23 cellular contexts compared by ENCODE assay signal in the genomic region with DNA sequence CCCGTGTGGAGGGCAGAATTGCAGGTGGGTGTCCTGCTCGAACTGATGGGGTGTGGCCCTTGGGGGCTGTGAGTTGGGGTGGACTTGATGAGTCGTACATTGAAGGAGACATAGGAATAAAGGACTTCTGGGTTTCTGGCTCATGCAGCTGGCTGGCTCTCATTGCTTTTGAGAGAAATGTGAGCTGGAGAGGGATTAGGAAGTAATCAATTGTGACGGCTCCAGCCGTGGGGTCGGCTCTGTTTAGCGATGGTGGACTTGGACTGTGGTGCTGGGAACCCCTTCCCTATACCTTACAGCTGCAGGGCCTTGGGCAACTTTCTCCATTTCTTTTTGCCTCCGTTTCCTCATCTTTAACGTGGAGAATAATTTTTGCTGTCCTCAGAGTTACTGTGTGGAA. TPM values are rescaled to one million over a fixed set of nuclear protein-coding genes. Genes with fewer than 3 reads are reported as not detected.
DNase-seq lines count a peak whose midpoint lies in the region; ATAC-seq, FAIRE-seq and TF ChIP-seq lines count a peak whose summit lies in the region.
"Had no signal": no experiment of that assay in that cellular context is flagged by ENCODE, and none has a peak within 500 bp of the region (broad histone marks: within the 10 kb centered on the region; RNA-seq: fewer than 3 reads in every experiment).

No MANE protein-coding gene starts in this region.

- H3K36me3 ChIP-seq in esophagus (ENCODE audit: control insufficient read depth in 2 of 2, insufficient read depth in 2 of 2, low read length in 1 of 2) (peaks cover 0 to 2% of the 10 kb centered on the region in 2 donors), skeletal muscle tissue (ENCODE audit: control insufficient read depth in 3 of 3, insufficient read depth in 3 of 3, low read length in 3 of 3) (no peaks in the 10 kb centered on the region), upper lobe of left lung (no peaks in the 10 kb centered on the region)
- H3K36me3 ChIP-seq: lower lobe of right lung, upper lobe of right lung had no signal

- no peak for TF ChIP-seq POLR2A in upper lobe of left lung (IDR thresholded peaks at IDR 0.05)

- H3K27ac Mint-ChIP-seq in WTC11 = peak overlapping the region; percentile 37; the same call in 1 of the 2 replicates
- H3K27ac Mint-ChIP-seq in nephron progenitor cell = peak overlapping the region; percentile 96
- H3K27ac Mint-ChIP-seq: activated CD8-positive, alpha-beta T cell treated with anti-CD3 and anti-CD28 coated beads, Interleukin-2, amount 10 ng/mL, durations not matched to agents 7 days and 5 days; T-helper 17 cell had no signal

- H3K27me3 ChIP-seq in esophagus (ENCODE audit: control insufficient read depth in 1 of 2, insufficient read depth in 2 of 2, low read length in 2 of 2) (no peaks in the 10 kb centered on the region), skeletal muscle tissue (ENCODE audit: control insufficient read depth in 3 of 3, insufficient read depth in 3 of 3, low read length in 3 of 3) (no peaks in the 10 kb centered on the region), upper lobe of left lung (no peaks in the 10 kb centered on the region)
- H3K27me3 ChIP-seq: upper lobe of right lung had no signal

- H3K4me3 ChIP-seq in esophagus (ENCODE audit: low read depth in 1 of 2, low read length in 2 of 2) (no peak overlapping the region), skeletal muscle tissue (ENCODE audit: low read length in 3 of 3) (no peak overlapping the region), upper lobe of left lung (no peak overlapping the region)
- H3K4me3 ChIP-seq: GM12878, lower lobe of right lung, upper lobe of right lung had no signal

- DNase-seq in WTC11 (ENCODE audit: low spot score) (no peak), nephron progenitor cell (no peak), upper lobe of left lung (no peak), HTR-8/SVneo (ENCODE audit: insufficient read length, low spot score) (no peak)
- DNase-seq in activated T-cell treated with anti-CD3 and anti-CD28 coated beads, Interleukin-2, amount 50 U/mL, for 48 hours = no peak
- DNase-seq: activated CD8-positive, alpha-beta T cell treated with anti-CD3 and anti-CD28 coated beads, Interleukin-2, amount 10 ng/mL, durations not matched to agents 7 days and 5 days; activated gamma-delta T cell; C1 segment of cervical spinal cord; cerebellar nuclear complex; lower lobe of right lung; MM.1S; NCI-H1436; NCI-H446; NCI-H774; OCI-M1; SK-N-SH; stimulated activated CD4-positive, alpha-beta T cell treated with anti-CD3 and anti-CD28 coated beads, Interleukin-2, amount 100 ng/mL, for 48 hours; T-helper 17 cell; upper lobe of right lung had no signal

- CTCF ChIA-PET in WTC11 (lab: Charles Lee) = interaction anchor here (1.2 to 12.7 kb wide), 4 partner anchors 9 to 258 kb away, joined by 4 to 195 read pairs (median 13); a partner anchor contains a TSS

- H3K4me1 ChIP-seq in esophagus (ENCODE audit: control insufficient read depth in 2 of 2, insufficient read depth in 2 of 2, low read length in 1 of 2) (peaks cover 5 to 32% of the 10 kb centered on the region in 2 donors), skeletal muscle tissue (ENCODE audit: control insufficient read depth in 3 of 3, insufficient read depth in 3 of 3, low read length in 3 of 3) (peaks cover 63 to 89% (median 87%) of the 10 kb centered on the region in 3 donors), upper lobe of left lung (peaks cover 20 to 52% (median 25%) of the 10 kb centered on the region in 4 donors)

- H3K27me3 Mint-ChIP-seq in WTC11 (ENCODE audit: low read depth) (no peaks in the 10 kb centered on the region), nephron progenitor cell (ENCODE audit: low read depth, poor library complexity) (no peaks in the 10 kb centered on the region)
- H3K27me3 Mint-ChIP-seq: T-helper 17 cell had no signal

- no peaks in the 10 kb centered on the region for H3K9me3 ChIP-seq in esophagus (ENCODE audit: control insufficient read depth in 2 of 2, insufficient read depth in 1 of 2, low read depth in 1 of 2, low read length in 1 of 2)
- no peaks in the 10 kb centered on the region for H3K9me3 ChIP-seq in skeletal muscle tissue (ENCODE audit: control insufficient read depth in 3 of 3, low read length in 3 of 3)
- no peaks in the 10 kb centered on the region for H3K9me3 ChIP-seq in upper lobe of left lung
- H3K9me3 ChIP-seq: lower lobe of right lung, SK-N-SH, upper lobe of right lung had no signal

- no peaks in the 10 kb centered on the region for H3K9me3 Mint-ChIP-seq in WTC11
- no peaks in the 10 kb centered on the region for H3K9me3 Mint-ChIP-seq in nephron progenitor cell

- H3K4me3 Mint-ChIP-seq in WTC11 (no peak overlapping the region), nephron progenitor cell (peak overlapping the region; percentile 15)
- H3K4me3 Mint-ChIP-seq: activated CD8-positive, alpha-beta T cell treated with anti-CD3 and anti-CD28 coated beads, Interleukin-2, amount 10 ng/mL, durations not matched to agents 7 days and 5 days; T-helper 17 cell had no signal

- no peak for TF ChIP-seq CTCF in WTC11 (IDR thresholded peaks at IDR 0.05)
- TF ChIP-seq CTCF in nephron progenitor cell (IDR thresholded peaks at IDR 0.05) = no peak
- TF ChIP-seq CTCF in upper lobe of left lung (IDR thresholded peaks at IDR 0.05) = no peak

- no peak for TF ChIP-seq EP300 in upper lobe of left lung (IDR thresholded peaks at IDR 0.05)

- POLR2A ChIA-PET in WTC11 (lab: Charles Lee) = interaction anchor here (1.5 kb wide), 1 partner anchor 9 kb away, joined by 5 read pairs; a partner anchor contains a TSS

- FAIRE-seq in HTR-8/SVneo (lab: Jason Lieb, UNC) = no peak
- FAIRE-seq: GM12878 had no signal

- H3K36me3 Mint-ChIP-seq in WTC11 (peaks cover 4% of the 10 kb centered on the region; the same call in 1 of the 2 replicates), nephron progenitor cell (ENCODE audit: low read depth) (peaks cover 4% of the 10 kb centered on the region)

- peaks cover 77% of the 10 kb centered on the region for H3K4me1 Mint-ChIP-seq in WTC11
- H3K4me1 Mint-ChIP-seq in nephron progenitor cell = peaks cover 80% of the 10 kb centered on the region

- WGBS in esophagus, 2 donors = 38 to 42% methylated on average over 9 of the region's 9 CpGs
- 62 to 76% methylated on average over 9 of the region's 9 CpGs for WGBS in upper lobe of left lung, 2 donors

- peak overlapping the region in 1 of 3 donors; percentile 50 for H3K9ac ChIP-seq in skeletal muscle tissue (ENCODE audit: low read depth in 1 of 3, low read length in 3 of 3)
- H3K9ac ChIP-seq: KMS-11, SK-N-SH had no signal

- H3K27ac ChIP-seq in esophagus (ENCODE audit: low read depth in 2 of 2, low read length in 1 of 2) = peak overlapping the region; percentile 23 to 64
- H3K27ac ChIP-seq in skeletal muscle tissue (ENCODE audit: low read depth, low read length) = peak overlapping the region; percentile 81
- H3K27ac ChIP-seq in upper lobe of left lung = peak overlapping the region in 1 of 4 donors; percentile 18
- H3K27ac ChIP-seq: KMS-11, lower lobe of right lung, upper lobe of right lung had no signal

- ATAC-seq in WTC11 (no peak), upper lobe of left lung (ENCODE audit: low FRiP score in 2 of 2) (no peak)
- ATAC-seq: activated CD8-positive, alpha-beta T cell treated with anti-CD3 and anti-CD28 coated beads, Interleukin-2, amount 10 ng/mL, durations not matched to agents 7 days and 5 days; GM12878; lower lobe of right lung; T-helper 17 cell had no signal

TF ChIP-seq in WTC11, 78 proteins besides CTCF, POLR2A, EP300 and RAD21:
- no peak for TF ChIP-seq CREB1 (CRISPR knock-in tag; IDR thresholded peaks at IDR 0.05)
- no peak for TF ChIP-seq NR1H2 (CRISPR knock-in tag; IDR thresholded peaks at IDR 0.05)
- no peak for TF ChIP-seq GABPB1 (CRISPR knock-in tag; IDR thresholded peaks at IDR 0.05)
- TF ChIP-seq, protein P1, sequence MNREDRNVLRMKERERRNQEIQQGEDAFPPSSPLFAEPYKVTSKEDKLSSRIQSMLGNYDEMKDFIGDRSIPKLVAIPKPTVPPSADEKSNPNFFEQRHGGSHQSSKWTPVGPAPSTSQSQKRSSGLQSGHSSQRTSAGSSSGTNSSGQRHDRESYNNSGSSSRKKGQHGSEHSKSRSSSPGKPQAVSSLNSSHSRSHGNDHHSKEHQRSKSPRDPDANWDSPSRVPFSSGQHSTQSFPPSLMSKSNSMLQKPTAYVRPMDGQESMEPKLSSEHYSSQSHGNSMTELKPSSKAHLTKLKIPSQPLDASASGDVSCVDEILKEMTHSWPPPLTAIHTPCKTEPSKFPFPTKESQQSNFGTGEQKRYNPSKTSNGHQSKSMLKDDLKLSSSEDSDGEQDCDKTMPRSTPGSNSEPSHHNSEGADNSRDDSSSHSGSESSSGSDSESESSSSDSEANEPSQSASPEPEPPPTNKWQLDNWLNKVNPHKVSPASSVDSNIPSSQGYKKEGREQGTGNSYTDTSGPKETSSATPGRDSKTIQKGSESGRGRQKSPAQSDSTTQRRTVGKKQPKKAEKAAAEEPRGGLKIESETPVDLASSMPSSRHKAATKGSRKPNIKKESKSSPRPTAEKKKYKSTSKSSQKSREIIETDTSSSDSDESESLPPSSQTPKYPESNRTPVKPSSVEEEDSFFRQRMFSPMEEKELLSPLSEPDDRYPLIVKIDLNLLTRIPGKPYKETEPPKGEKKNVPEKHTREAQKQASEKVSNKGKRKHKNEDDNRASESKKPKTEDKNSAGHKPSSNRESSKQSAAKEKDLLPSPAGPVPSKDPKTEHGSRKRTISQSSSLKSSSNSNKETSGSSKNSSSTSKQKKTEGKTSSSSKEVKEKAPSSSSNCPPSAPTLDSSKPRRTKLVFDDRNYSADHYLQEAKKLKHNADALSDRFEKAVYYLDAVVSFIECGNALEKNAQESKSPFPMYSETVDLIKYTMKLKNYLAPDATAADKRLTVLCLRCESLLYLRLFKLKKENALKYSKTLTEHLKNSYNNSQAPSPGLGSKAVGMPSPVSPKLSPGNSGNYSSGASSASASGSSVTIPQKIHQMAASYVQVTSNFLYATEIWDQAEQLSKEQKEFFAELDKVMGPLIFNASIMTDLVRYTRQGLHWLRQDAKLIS (CRISPR knock-in tag; IDR thresholded peaks at IDR 0.05; ENCODE audit: borderline replicate concordance) = no peak
- TF ChIP-seq, protein P2, sequence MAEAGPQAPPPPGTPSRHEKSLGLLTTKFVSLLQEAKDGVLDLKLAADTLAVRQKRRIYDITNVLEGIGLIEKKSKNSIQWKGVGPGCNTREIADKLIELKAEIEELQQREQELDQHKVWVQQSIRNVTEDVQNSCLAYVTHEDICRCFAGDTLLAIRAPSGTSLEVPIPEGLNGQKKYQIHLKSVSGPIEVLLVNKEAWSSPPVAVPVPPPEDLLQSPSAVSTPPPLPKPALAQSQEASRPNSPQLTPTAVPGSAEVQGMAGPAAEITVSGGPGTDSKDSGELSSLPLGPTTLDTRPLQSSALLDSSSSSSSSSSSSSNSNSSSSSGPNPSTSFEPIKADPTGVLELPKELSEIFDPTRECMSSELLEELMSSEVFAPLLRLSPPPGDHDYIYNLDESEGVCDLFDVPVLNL (CRISPR knock-in tag; IDR thresholded peaks at IDR 0.05; ENCODE audit: borderline replicate concordance, low read depth) = no peak

RNA-seq across cellular contexts. Expression of a gene that starts 9.2 kb away (rescaled TPM):
- total RNA-seq in WTC11 (2021) (98.8 to 113 TPM (median 108 TPM) in 3 replicates), skeletal muscle tissue (33.9 TPM), upper lobe of left lung (100 to 1,000 TPM in 2 of 6 donors, 10 to 100 TPM in 4; 59.3 to 111 (median 77.6) TPM)
- 100 to 1,000 TPM in 1 of 2 donors, 10 to 100 TPM in 1; 79.1 to 142 TPM for polyA plus RNA-seq in esophagus
